ENCODE assay signal across 8 cellular contexts in genomic region chr17:36934144-36934758, GRCh38. TPM values are rescaled to one million over a fixed set of nuclear protein-coding genes. Genes with fewer than 3 reads are reported as not detected.
DNase-seq lines count a peak whose midpoint lies in the region; ATAC-seq and TF ChIP-seq lines count a peak whose summit lies in the region.
"Had no signal": no experiment of that assay in that cellular context is flagged by ENCODE, and none has a peak within 500 bp of the region (broad histone marks: within the 10 kb centered on the region; RNA-seq: fewer than 3 reads in every experiment).

No MANE protein-coding gene starts in this region.

- H3K27me3 Mint-ChIP-seq in endodermal cell (ENCODE audit: insufficient read depth), result peaks cover 82% of the 10 kb centered on the region
- H3K27me3 Mint-ChIP-seq in osteocyte (ENCODE audit: unreplicated experiment), result peaks cover 90% of the 10 kb centered on the region

- H3K4me1 ChIP-seq in endodermal cell (ENCODE audit: control insufficient read depth, insufficient read depth, low read length), result peaks cover 13% of the 10 kb centered on the region

- WGBS in endodermal cell (ENCODE audit: insufficient coverage in 1 of 2, insufficient read length in 1 of 2), 2 experiments, result 2 to 5% methylated on average over 5 to 31 of the region's 31 CpGs

- H3K27me3 ChIP-seq in endodermal cell (ENCODE audit: control insufficient read depth, insufficient read depth, low read length, poor library complexity, severe bottlenecking), result peaks cover 77% of the 10 kb centered on the region

- H3K4me3 Mint-ChIP-seq in endodermal cell, result peak overlapping the region; percentile 98
- peak overlapping the region; percentile 37 for H3K4me3 Mint-ChIP-seq in osteocyte (ENCODE audit: unreplicated experiment)

- no peaks in the 10 kb centered on the region for H3K9me3 ChIP-seq in endodermal cell (ENCODE audit: control insufficient read depth, low read length)

- TF ChIP-seq CTCF in GM10266 (IDR thresholded peaks at IDR 0.05; ENCODE audit: control insufficient read depth, insufficient read depth, low read depth, missing control alignments) (no peak), endodermal cell (conservative IDR thresholded peaks at IDR 0.05) (peak; percentile 55), osteocyte (IDR thresholded peaks at IDR 0.05) (no peak)

- ATAC-seq in GM19328 (IDR thresholded peaks at IDR 0.05; ENCODE audit: unreplicated experiment), result no peak
- ATAC-seq in HG03139 (IDR thresholded peaks at IDR 0.05; ENCODE audit: unreplicated experiment), result no peak

- no peak overlapping the region for H3K27ac ChIP-seq in endodermal cell (ENCODE audit: low read depth, low read length)

- no peaks in the 10 kb centered on the region for H3K9me3 Mint-ChIP-seq in endodermal cell
- H3K9me3 Mint-ChIP-seq in osteocyte (ENCODE audit: unreplicated experiment), result no peaks in the 10 kb centered on the region

- peak overlapping the region; percentile 65 for H3K9ac ChIP-seq in endodermal cell (ENCODE audit: extremely low read depth, low read length, poor library complexity, severe bottlenecking)

- peaks cover 53% of the 10 kb centered on the region for H3K36me3 ChIP-seq in endodermal cell (ENCODE audit: control insufficient read depth, insufficient read depth, low read length)

- H3K4me3 ChIP-seq in endodermal cell (ENCODE audit: low read length), result peak overlapping the region; percentile 99

- H3K36me3 Mint-ChIP-seq in endodermal cell (ENCODE audit: low read depth) (peaks cover 58% of the 10 kb centered on the region), osteocyte (ENCODE audit: unreplicated experiment) (peaks cover 1% of the 10 kb centered on the region)

- H3K27ac Mint-ChIP-seq in endodermal cell (peak overlapping the region; percentile 86), osteocyte (ENCODE audit: unreplicated experiment) (no peak overlapping the region)

- peak; percentile 35 for DNase-seq in GM10266 (ENCODE audit: extremely low spot score)
- peak; percentile 32 for DNase-seq in NCI-H82 treated with DMSO at 0.1 percent for 48 hours (lab: John Stamatoyannopoulos, UW; ENCODE audit: unreplicated experiment)
- peak; percentile 85 for DNase-seq in endodermal cell
- no peak for DNase-seq in osteocyte (ENCODE audit: extremely low spot score, unreplicated experiment)
- no peak for DNase-seq in D341Med (ENCODE audit: low spot score)
- DNase-seq: foreskin melanocyte had no signal

- H3K4me1 Mint-ChIP-seq in endodermal cell (peaks cover 47% of the 10 kb centered on the region), osteocyte (ENCODE audit: unreplicated experiment) (peaks cover 52% of the 10 kb centered on the region)

RNA-seq across cellular contexts. Expression of gene LHX1, which starts 3.0 kb away (rescaled TPM):
- 100 to 1,000 TPM in 1 of 2 donors, 10 to 100 TPM in 1; 85.9 to 259 TPM for total RNA-seq in endodermal cell
- 9.7 TPM for polyA plus RNA-seq in endodermal cell (2013, experiment 1 of 2)
- 17.6 TPM for polyA plus RNA-seq in endodermal cell (2013, experiment 2 of 2)
- not detected in 2 replicates for total RNA-seq in osteocyte

RNA-seq across cellular contexts. Expression of gene AATF, which starts 14.5 kb away (rescaled TPM):
- total RNA-seq in endodermal cell, result 10 to 100 TPM; 90.7 TPM
- 37.6 TPM for polyA plus RNA-seq in endodermal cell (2013, experiment 1 of 2)
- polyA plus RNA-seq in endodermal cell (2013, experiment 2 of 2), result 34.2 TPM
- 39.6 and 42.8 TPM in 2 replicates for total RNA-seq in osteocyte

Comparison
In these comparisons a context has a peak if more than half of its experiments do, and no peak if none do; other contexts are left out.
1. DNase-seq: peak in GM10266 (single experiment), NCI-H82 treated with DMSO at 0.1 percent for 48 hours (single experiment) and endodermal cell (single experiment); none in osteocyte (single experiment) and D341Med (single experiment).
2. RNA of gene LHX1, which starts 3.0 kb away (total RNA-seq): 85.9 to 259 TPM in endodermal cell; not detected in osteocyte; every median in the first group is over 10 times any median in the second.